In the genomic region with DNA sequence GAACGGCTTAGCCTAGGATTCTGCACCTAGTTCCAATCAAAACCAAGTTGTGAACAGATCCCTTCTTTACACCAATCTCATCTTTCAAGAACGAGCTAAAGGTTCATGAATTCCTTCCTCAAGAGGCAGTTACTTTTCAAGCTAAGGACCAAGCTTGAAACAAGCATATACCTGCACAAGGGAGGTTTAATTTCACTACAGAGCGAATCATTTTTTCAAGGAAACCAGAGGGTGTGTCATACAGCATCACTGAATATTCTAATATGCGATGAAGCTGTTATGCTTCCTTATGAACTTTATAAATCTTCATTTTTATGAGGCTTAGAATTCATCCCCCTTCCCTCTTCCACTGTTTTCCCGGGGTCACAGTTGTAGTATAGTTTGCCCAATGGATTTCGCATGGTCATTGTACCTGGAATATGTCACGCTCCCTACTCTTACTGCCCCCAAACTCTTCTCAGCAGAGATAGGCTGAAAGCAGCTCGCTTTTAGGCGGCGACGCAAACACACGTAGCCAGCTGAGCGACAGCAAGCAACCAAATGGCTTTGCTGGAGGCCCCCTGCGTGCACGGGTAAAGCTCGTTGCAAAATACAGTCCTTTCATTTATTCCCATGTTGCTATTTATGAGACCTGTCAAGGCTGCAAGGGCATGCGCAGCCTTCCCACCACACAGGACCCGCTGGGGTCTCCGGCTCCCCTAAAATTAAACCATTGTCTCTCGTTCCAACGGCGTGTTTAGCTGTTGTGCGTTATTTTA, we compare ENCODE assay signal across 7 cellular contexts.
DNase-seq lines count a peak whose midpoint lies in the region; ATAC-seq lines count a peak whose summit lies in the region.

No MANE protein-coding gene starts in this region.

- DNase-seq in NCI-H2196 (lab: John Stamatoyannopoulos, UW; ENCODE audit: unreplicated experiment) (peak; percentile 65), ecto neural progenitor cell (ENCODE audit: low spot score) (peak; percentile 54), medulla oblongata (ENCODE audit: extremely low spot score) (peak; percentile 18)
- DNase-seq in activated CD4-positive, alpha-beta T cell treated with anti-CD3 and anti-CD28 coated beads, Interleukin-2, amount 50 U/mL, for 1 hour = peak; percentile 38
- DNase-seq in stimulated activated CD8-positive, alpha-beta memory T cell treated with anti-CD3 and anti-CD28 coated beads, Interleukin-7, amount 100 ng/mL, for 4 hours (ENCODE audit: low read depth in 2 of 2) = peak; percentile 8 to 13

- ATAC-seq in GM18502 (IDR thresholded peaks at IDR 0.05; ENCODE audit: poor library complexity, unreplicated experiment) (peak; percentile 33), HG03066 (IDR thresholded peaks at IDR 0.05; ENCODE audit: low read depth, unreplicated experiment) (peak; percentile 33)

Comparison
In these comparisons a context has a peak if more than half of its experiments do, and no peak if none do; other contexts are left out.
1. Peak in every context shown above with its lines: DNase-seq and ATAC-seq.
2. DNase-seq: peak in every context shown above with its lines; median percentile 65 in NCI-H2196; 54 in ecto neural progenitor cell; 38 in activated CD4-positive, alpha-beta T cell treated with anti-CD3 and anti-CD28 coated beads, Interleukin-2, amount 50 U/mL, for 1 hour; 18 in medulla oblongata; 10 in stimulated activated CD8-positive, alpha-beta memory T cell treated with anti-CD3 and anti-CD28 coated beads, Interleukin-7, amount 100 ng/mL, for 4 hours.